In the genomic region with DNA sequence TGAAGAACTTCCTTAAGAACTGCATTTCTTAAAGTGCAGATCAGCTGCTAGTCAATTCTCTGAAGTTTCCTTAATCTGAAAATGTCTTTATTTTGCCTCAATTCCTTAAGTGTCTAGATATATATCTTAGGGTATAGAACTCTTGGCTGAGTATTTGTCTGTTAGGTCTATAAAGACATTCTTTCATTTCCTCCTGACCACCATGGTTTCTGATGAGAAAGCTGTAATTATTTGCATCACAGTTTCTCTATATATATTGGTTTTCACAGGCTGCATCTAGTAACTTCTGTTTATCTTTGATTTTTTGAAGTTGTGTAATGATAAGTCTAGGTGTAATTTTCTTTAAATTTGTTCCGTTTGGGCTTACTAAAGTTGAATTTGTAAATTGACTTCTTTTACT, we compare ENCODE assay signal across 16 cellular contexts. TPM values are rescaled to one million over a fixed set of nuclear protein-coding genes. Genes with fewer than 3 reads are reported as not detected.
DNase-seq lines count a peak whose midpoint lies in the region; ATAC-seq lines count a peak whose summit lies in the region.
"Had no signal": no experiment of that assay in that cellular context is flagged by ENCODE, and none has a peak within 500 bp of the region (broad histone marks: within the 10 kb centered on the region; RNA-seq: fewer than 3 reads in every experiment).

No MANE protein-coding gene starts in this region.

- H3K4me1 Mint-ChIP-seq in activated CD4-positive, alpha-beta memory T cell treated with anti-CD3 and anti-CD28 coated beads for 36 hours (ENCODE audit: low read depth), result peaks cover 80% of the 10 kb centered on the region

- CTCF ChIA-PET in activated CD4-positive, alpha-beta memory T cell treated with anti-CD3 and anti-CD28 coated beads for 36 hours (lab: Charles Lee), result interaction anchor here (0.8 kb wide), 1 partner anchor 15 kb away, joined by 3 read pairs; a partner anchor contains a TSS

- H3K36me3 Mint-ChIP-seq in activated CD4-positive, alpha-beta memory T cell treated with anti-CD3 and anti-CD28 coated beads for 36 hours, result peaks cover 21% of the 10 kb centered on the region
- H3K36me3 Mint-ChIP-seq: natural killer cell had no signal

- no peaks in the 10 kb centered on the region for H3K9me3 ChIP-seq in KOPT-K1 (ENCODE audit: insufficient read depth, low read length, poor library complexity, severe bottlenecking)

- no peak overlapping the region for H3K27ac Mint-ChIP-seq in activated CD4-positive, alpha-beta memory T cell treated with anti-CD3 and anti-CD28 coated beads for 36 hours
- H3K27ac Mint-ChIP-seq: natural killer cell; stimulated activated naive CD8-positive, alpha-beta T cell treated with anti-CD3 and anti-CD28 coated beads, Interleukin-15, Interleukin-2, amounts not matched to agents 100 ng/mL and 50 ng/mL, for 24 hours had no signal

- POLR2A ChIA-PET in activated CD4-positive, alpha-beta memory T cell treated with anti-CD3 and anti-CD28 coated beads for 36 hours (lab: Charles Lee), result interaction anchor here (0.6 kb wide), 1 partner anchor 11 kb away, joined by 3 read pairs; no protein-coding TSS in a partner anchor

- DNase-seq in cardiac septum (ENCODE audit: low spot score) (no peak), putamen (ENCODE audit: low spot score) (no peak), islet precursor cell (no peak)
- no peak for DNase-seq in activated CD4-positive, alpha-beta memory T cell treated with anti-CD3 and anti-CD28 coated beads for 36 hours
- DNase-seq: activated naive CD4-positive, alpha-beta T cell treated with Interleukin-2 at 50 U/mL for 16 hours; DMS79; left colon; natural killer cell; NCI-H1930; right cardiac atrium; SW 1271 had no signal

- no peaks in the 10 kb centered on the region for H3K27me3 Mint-ChIP-seq in activated CD4-positive, alpha-beta memory T cell treated with anti-CD3 and anti-CD28 coated beads for 36 hours
- H3K27me3 Mint-ChIP-seq: stimulated activated naive CD8-positive, alpha-beta T cell treated with anti-CD3 and anti-CD28 coated beads, Interleukin-15, Interleukin-2, amounts not matched to agents 100 ng/mL and 50 ng/mL, for 24 hours had no signal

- no peak overlapping the region for H3K4me3 Mint-ChIP-seq in activated CD4-positive, alpha-beta memory T cell treated with anti-CD3 and anti-CD28 coated beads for 36 hours
- H3K4me3 Mint-ChIP-seq: natural killer cell; stimulated activated naive CD8-positive, alpha-beta T cell treated with anti-CD3 and anti-CD28 coated beads, Interleukin-15, Interleukin-2, amounts not matched to agents 100 ng/mL and 50 ng/mL, for 24 hours had no signal

- intact Hi-C loops in cardiac septum (cut with DNase I), result no loop called here
- intact Hi-C loops in activated CD4-positive, alpha-beta memory T cell treated with anti-CD3 and anti-CD28 coated beads for 36 hours (cut with micrococcal nuclease), result no loop called here

- no peaks in the 10 kb centered on the region for H3K9me3 Mint-ChIP-seq in activated CD4-positive, alpha-beta memory T cell treated with anti-CD3 and anti-CD28 coated beads for 36 hours
- H3K9me3 Mint-ChIP-seq: natural killer cell had no signal

- ATAC-seq in GM18520 (IDR thresholded peaks at IDR 0.05; ENCODE audit: unreplicated experiment), result peak; percentile 80
- peak; percentile 80 for ATAC-seq in GM21423 (IDR thresholded peaks at IDR 0.05; ENCODE audit: unreplicated experiment)
- ATAC-seq in HG02973 (IDR thresholded peaks at IDR 0.05; ENCODE audit: unreplicated experiment), result peak; percentile 71
- ATAC-seq: left colon, natural killer cell, right cardiac atrium had no signal

- H3K27ac ChIP-seq in KOPT-K1 (ENCODE audit: low read depth, low read length, poor library complexity, severe bottlenecking), result peak overlapping the region; percentile 21

- H3K36me3 ChIP-seq in KOPT-K1 (ENCODE audit: insufficient read depth, low read length), result no peaks in the 10 kb centered on the region

RNA-seq across cellular contexts. Expression of a gene that starts 15.2 kb away (rescaled TPM):
- 26.9 TPM for total RNA-seq in cardiac septum
- total RNA-seq in activated CD4-positive, alpha-beta memory T cell treated with anti-CD3 and anti-CD28 coated beads for 36 hours, result 100 to 1,000 TPM; 175 to 178 TPM
